Comparison of ENCODE assay signal across 11 cellular contexts in genomic region chr2:54578668-54579045, GRCh38.
A peak's percentile ranks its signal among the peaks of the same experiment; 100 is the strongest.
DNase-seq lines count a peak whose midpoint lies in the region; ATAC-seq and TF ChIP-seq lines count a peak whose summit lies in the region.
"Had no signal": no experiment of that assay in that cellular context is flagged by ENCODE, and none has a peak within 500 bp of the region (broad histone marks: within the 10 kb centered on the region; RNA-seq: fewer than 3 reads in every experiment).

No MANE protein-coding gene starts in this region.

- H3K4me3 Mint-ChIP-seq in CD4-positive, CD25-positive, alpha-beta regulatory T cell, result peak overlapping the region in 2 of 4 donors; percentile 59 to 63
- peak overlapping the region in 1 of 4 donors; percentile 72 for H3K4me3 Mint-ChIP-seq in IgD-negative memory B cell
- no peak overlapping the region for H3K4me3 Mint-ChIP-seq in nephron progenitor cell
- H3K4me3 Mint-ChIP-seq in activated CD4-positive, alpha-beta memory T cell treated with anti-CD3 and anti-CD28 coated beads for 36 hours, result no peak overlapping the region

- no peaks in the 10 kb centered on the region for H3K27me3 Mint-ChIP-seq in CD4-positive, CD25-positive, alpha-beta regulatory T cell
- H3K27me3 Mint-ChIP-seq in IgD-negative memory B cell (no peaks in the 10 kb centered on the region), nephron progenitor cell (ENCODE audit: low read depth, poor library complexity) (peaks cover 3% of the 10 kb centered on the region)
- no peaks in the 10 kb centered on the region for H3K27me3 Mint-ChIP-seq in activated CD4-positive, alpha-beta memory T cell treated with anti-CD3 and anti-CD28 coated beads for 36 hours

- peaks cover 12% of the 10 kb centered on the region for H3K36me3 Mint-ChIP-seq in CD4-positive, CD25-positive, alpha-beta regulatory T cell
- H3K36me3 Mint-ChIP-seq in IgD-negative memory B cell, result peaks cover 9% of the 10 kb centered on the region
- H3K36me3 Mint-ChIP-seq in nephron progenitor cell (ENCODE audit: low read depth), result peaks cover 16% of the 10 kb centered on the region
- H3K36me3 Mint-ChIP-seq in activated CD4-positive, alpha-beta memory T cell treated with anti-CD3 and anti-CD28 coated beads for 36 hours, result peaks cover 8% of the 10 kb centered on the region

- intact Hi-C loops in body of pancreas (cut with DNase I), result no loop called here
- intact Hi-C loops in aorta (cut with DNase I), result no loop called here
- intact Hi-C loops in activated CD4-positive, alpha-beta memory T cell treated with anti-CD3 and anti-CD28 coated beads for 36 hours (cut with micrococcal nuclease), result loop anchor here (10.0 kb wide), 2 partner anchors 556 to 794 kb away; partner anchors contain the start of genes ASB3 and ERLEC1

- POLR2A ChIA-PET in activated CD4-positive, alpha-beta memory T cell treated with anti-CD3 and anti-CD28 coated beads for 36 hours (lab: Charles Lee), result interaction anchor here (1.2 to 3.5 kb wide), 2 partner anchors 15 to 19 kb away, joined by 4 to 25 read pairs; no protein-coding TSS in a partner anchor

- H3K27ac ChIP-seq in CD4-positive, CD25-positive, alpha-beta regulatory T cell (ENCODE audit: insufficient read depth, low read length, poor library complexity, severe bottlenecking), result peak overlapping the region; percentile 87
- H3K27ac ChIP-seq in body of pancreas (peak overlapping the region; percentile 26 to 82 (median 68)), aorta (ENCODE audit: low read depth in 1 of 2, low read length in 2 of 2) (no peak overlapping the region)
- H3K27ac ChIP-seq: SJCRH30 had no signal

- H3K4me1 ChIP-seq in CD4-positive, CD25-positive, alpha-beta regulatory T cell (ENCODE audit: control insufficient read depth, insufficient read depth, low read length, poor library complexity, severe bottlenecking), result peaks cover 100% of the 10 kb centered on the region
- H3K4me1 ChIP-seq in body of pancreas (peaks cover 88% of the 10 kb centered on the region), aorta (ENCODE audit: control insufficient read depth in 1 of 2, insufficient read depth in 2 of 2, low read length in 2 of 2) (peaks cover 5 to 23% of the 10 kb centered on the region in 2 donors)

- peaks cover 35 to 99% (median 79%) of the 10 kb centered on the region in 4 donors for H3K4me1 Mint-ChIP-seq in CD4-positive, CD25-positive, alpha-beta regulatory T cell
- H3K4me1 Mint-ChIP-seq in IgD-negative memory B cell (peaks cover 68 to 86% (median 73%) of the 10 kb centered on the region in 3 donors), nephron progenitor cell (peaks cover 69% of the 10 kb centered on the region)
- H3K4me1 Mint-ChIP-seq in activated CD4-positive, alpha-beta memory T cell treated with anti-CD3 and anti-CD28 coated beads for 36 hours (ENCODE audit: low read depth), result peaks cover 92% of the 10 kb centered on the region

- H3K9me3 Mint-ChIP-seq in CD4-positive, CD25-positive, alpha-beta regulatory T cell, result no peaks in the 10 kb centered on the region
- H3K9me3 Mint-ChIP-seq in IgD-negative memory B cell (no peaks in the 10 kb centered on the region), nephron progenitor cell (no peaks in the 10 kb centered on the region)
- H3K9me3 Mint-ChIP-seq in activated CD4-positive, alpha-beta memory T cell treated with anti-CD3 and anti-CD28 coated beads for 36 hours, result no peaks in the 10 kb centered on the region

- no peak for DNase-seq in CD4-positive, CD25-positive, alpha-beta regulatory T cell
- no peak for DNase-seq in body of pancreas
- DNase-seq in nephron progenitor cell, result no peak
- DNase-seq in aorta, result no peak
- no peak for DNase-seq in activated CD4-positive, alpha-beta memory T cell treated with anti-CD3 and anti-CD28 coated beads for 36 hours
- DNase-seq: caudate nucleus; SJCRH30; stimulated activated CD4-positive, alpha-beta T cell treated with anti-CD3 and anti-CD28 coated beads, Interleukin-4, amount 100 ng/mL, for 4 hours had no signal

- H3K4me3 ChIP-seq in CD4-positive, CD25-positive, alpha-beta regulatory T cell (ENCODE audit: low read depth, low read length), result peak overlapping the region; percentile 75
- H3K4me3 ChIP-seq in body of pancreas, result no peak overlapping the region
- no peak overlapping the region for H3K4me3 ChIP-seq in aorta (ENCODE audit: low read length in 2 of 2)
- H3K4me3 ChIP-seq: SJCRH30 had no signal

- H3K27me3 ChIP-seq in CD4-positive, CD25-positive, alpha-beta regulatory T cell (ENCODE audit: control insufficient read depth, insufficient read depth, low read length), result no peaks in the 10 kb centered on the region
- H3K27me3 ChIP-seq in body of pancreas (no peaks in the 10 kb centered on the region), aorta (ENCODE audit: control insufficient read depth in 1 of 2, insufficient read depth in 2 of 2, low read length in 1 of 2) (no peaks in the 10 kb centered on the region)
- H3K27me3 ChIP-seq: SJCRH30 had no signal

- H3K27ac Mint-ChIP-seq in CD4-positive, CD25-positive, alpha-beta regulatory T cell, result peak overlapping the region; percentile 74 to 97 (median 94)
- H3K27ac Mint-ChIP-seq in IgD-negative memory B cell, result peak overlapping the region in 2 of 3 donors; percentile 71
- H3K27ac Mint-ChIP-seq in nephron progenitor cell, result peak overlapping the region; percentile 64
- H3K27ac Mint-ChIP-seq in activated CD4-positive, alpha-beta memory T cell treated with anti-CD3 and anti-CD28 coated beads for 36 hours, result no peak overlapping the region

- TF ChIP-seq POLR2A in body of pancreas (IDR thresholded peaks at IDR 0.05), result no peak

- no peaks in the 10 kb centered on the region for H3K36me3 ChIP-seq in CD4-positive, CD25-positive, alpha-beta regulatory T cell (ENCODE audit: control insufficient read depth, insufficient read depth, low read length)
- no peaks in the 10 kb centered on the region for H3K36me3 ChIP-seq in body of pancreas (replicated peaks in 1 of 2; ENCODE audit: insufficient read depth in 1 of 2, low read depth in 2 of 2)
- H3K36me3 ChIP-seq in aorta (ENCODE audit: control insufficient read depth in 1 of 2, insufficient read depth in 2 of 2, low read length in 1 of 2), result no peaks in the 10 kb centered on the region

- H3K9me3 ChIP-seq in CD4-positive, CD25-positive, alpha-beta regulatory T cell (ENCODE audit: control insufficient read depth in 2 of 2, low read length in 2 of 2), result no peaks in the 10 kb centered on the region
- H3K9me3 ChIP-seq in body of pancreas, result no peaks in the 10 kb centered on the region
- no peaks in the 10 kb centered on the region for H3K9me3 ChIP-seq in aorta (ENCODE audit: control insufficient read depth, low read length)
- H3K9me3 ChIP-seq: SJCRH30 had no signal

- ATAC-seq in CD4-positive, CD25-positive, alpha-beta regulatory T cell (ENCODE audit: low read depth in 2 of 2), result no peak
- no peak for ATAC-seq in body of pancreas
- ATAC-seq in GM21528 (IDR thresholded peaks at IDR 0.05; ENCODE audit: low FRiP score, unreplicated experiment), result no peak
- ATAC-seq in HG03159 (IDR thresholded peaks at IDR 0.05; ENCODE audit: unreplicated experiment), result no peak
- ATAC-seq in aorta (ENCODE audit: low FRiP score), result no peak

- no peak for TF ChIP-seq CTCF in body of pancreas (IDR thresholded peaks at IDR 0.05)
- no peak for TF ChIP-seq CTCF in nephron progenitor cell (IDR thresholded peaks at IDR 0.05)

- CTCF ChIA-PET in activated CD4-positive, alpha-beta memory T cell treated with anti-CD3 and anti-CD28 coated beads for 36 hours (lab: Charles Lee), result interaction anchor here (1.9 kb wide), 1 partner anchor 54 kb away, joined by 7 read pairs; no protein-coding TSS in a partner anchor

Comparison
In these comparisons a context has a peak if more than half of its experiments do, and no peak if none do; other contexts are left out.
1. H3K27ac ChIP-seq: peak in CD4-positive, CD25-positive, alpha-beta regulatory T cell (single experiment) and body of pancreas (4 of 4); none in aorta (0 of 2).